Comparison of ENCODE assay signal across 26 cellular contexts in genomic region chr16:72763927-72764628, GRCh38.
DNase-seq lines count a peak whose midpoint lies in the region; ATAC-seq and TF ChIP-seq lines count a peak whose summit lies in the region.
"Had no signal": no experiment of that assay in that cellular context is flagged by ENCODE, and none has a peak within 500 bp of the region (broad histone marks: within the 10 kb centered on the region; RNA-seq: fewer than 3 reads in every experiment).

No MANE protein-coding gene starts in this region.

- no peaks in the 10 kb centered on the region for H4K20me1 ChIP-seq in SK-N-SH (ENCODE audit: insufficient read depth)

- intact Hi-C loops in uterus (cut with DNase I; ENCODE audit: low total_unique reads), result no loop called here

- TF ChIP-seq CTCF in SK-N-SH (IDR thresholded peaks at IDR 0.05), result no peak
- TF ChIP-seq CTCF in neural crest cell (conservative IDR thresholded peaks at IDR 0.05), result no peak
- no peak for TF ChIP-seq CTCF in glutamatergic neuron (IDR thresholded peaks at IDR 0.05; ENCODE audit: partially characterized antibody, unreplicated experiment)
- no peak for TF ChIP-seq CTCF in uterus (IDR thresholded peaks at IDR 0.05)

- H3K36me3 Mint-ChIP-seq in neural crest cell (ENCODE audit: low read depth) (peaks cover 5% of the 10 kb centered on the region), glutamatergic neuron (ENCODE audit: unreplicated experiment) (no peaks in the 10 kb centered on the region)
- H3K36me3 Mint-ChIP-seq: CD14-positive monocyte had no signal

- POLR2A ChIA-PET in SK-N-SH (lab: Yijun Ruan, JAX), result no interaction called here

- 0 out of 2 replicates have a peak overlapping the region, but pooled peaks have one; percentile 17 for H2AFZ ChIP-seq in SK-N-SH (ENCODE audit: low read depth)

- H3K27ac Mint-ChIP-seq in neural crest cell (ENCODE audit: unreplicated experiment) (peak overlapping the region; percentile 72), glutamatergic neuron (ENCODE audit: unreplicated experiment) (no peak overlapping the region)
- H3K27ac Mint-ChIP-seq: activated CD4-positive, alpha-beta T cell treated with anti-CD3 and anti-CD28 coated beads for 36 hours; CD14-positive monocyte; natural killer cell treated with Interleukin-12 subunit alpha and Interleukin-12 subunit beta and Interleukin-15 and Interleukin-18, amount 100 ng/mL, for 72 hours had no signal

- H3K9ac ChIP-seq in SK-N-SH, result no peak overlapping the region

- H3F3A ChIP-seq in SK-N-SH (replicated peaks; ENCODE audit: insufficient read depth), result no peaks in the 10 kb centered on the region

- CTCF ChIA-PET in SK-N-SH (lab: Yijun Ruan, JAX), result no interaction called here

- H3K9me2 ChIP-seq in SK-N-SH, result no peaks in the 10 kb centered on the region

- peak in 1 of 2 experiments; percentile 73; a peak in 2 of 4 replicates for TF ChIP-seq EP300 in SK-N-SH (IDR thresholded peaks at IDR 0.05; ENCODE audit: borderline replicate concordance in 1 of 2, low read depth in 1 of 2, low read length in 1 of 2)

- no peak overlapping the region for H3K4me2 ChIP-seq in SK-N-SH

- no peak for TF ChIP-seq RAD21 in SK-N-SH (IDR thresholded peaks at IDR 0.05; ENCODE audit: low read length)

- peak; percentile 90 for DNase-seq in DMS 273 (lab: John Stamatoyannopoulos, UW; ENCODE audit: unreplicated experiment)
- DNase-seq in SK-N-SH, result no peak
- no peak for DNase-seq in neural crest cell (ENCODE audit: low read depth, low spot score)
- DNase-seq in T-helper 1 cell, result no peak
- DNase-seq in glutamatergic neuron, result no peak
- no peak for DNase-seq in uterus
- no peak for DNase-seq in NCI-H2196 (lab: John Stamatoyannopoulos, UW; ENCODE audit: unreplicated experiment)
- DNase-seq: activated CD4-positive, alpha-beta T cell treated with anti-CD3 and anti-CD28 coated beads for 36 hours; activated naive CD4-positive, alpha-beta T cell treated with anti-CD3 and anti-CD28 coated beads, Interleukin-2, amount 50 U/mL, for 16 hours; activated T-cell treated with anti-CD3 and anti-CD28 coated beads, Interleukin-2, amount 50 U/mL, for 48 hours; aorta; dorsolateral prefrontal cortex; head of caudate nucleus; left colon; MM.1S; NCI-H2029; NCI-H526; substantia nigra had no signal

- H3K4me3 ChIP-seq in SK-N-SH (ENCODE audit: low read depth in 2 of 2, low read length in 1 of 2), result no peak overlapping the region
- H3K4me3 ChIP-seq in uterus, result no peak overlapping the region
- H3K4me3 ChIP-seq: dorsolateral prefrontal cortex, K562, vagina had no signal

- no peak for TF ChIP-seq POLR2A in uterus (IDR thresholded peaks at IDR 0.05)

- H3K36me3 ChIP-seq in SK-N-SH (replicated peaks in 1 of 2; ENCODE audit: control insufficient read depth in 1 of 2, insufficient read depth in 2 of 2, low read length in 1 of 2) (no peaks in the 10 kb centered on the region), uterus (no peaks in the 10 kb centered on the region)
- H3K36me3 ChIP-seq: vagina had no signal

- H3K4me1 ChIP-seq in SK-N-SH (ENCODE audit: control insufficient read depth in 1 of 2, insufficient read depth in 2 of 2, low read depth in 1 of 2, low read length in 1 of 2) (peaks cover 0 to 20% of the 10 kb centered on the region in 2 experiments; a peak in 3 of 4 replicates), uterus (no peaks in the 10 kb centered on the region)
- H3K4me1 ChIP-seq: vagina had no signal

- H3K4me1 Mint-ChIP-seq in neural crest cell (peaks cover 25% of the 10 kb centered on the region), glutamatergic neuron (ENCODE audit: low read depth, unreplicated experiment) (no peaks in the 10 kb centered on the region)
- H3K4me1 Mint-ChIP-seq: central memory CD8-positive, alpha-beta T cell had no signal

- H3K4me3 Mint-ChIP-seq in neural crest cell (no peak overlapping the region), glutamatergic neuron (ENCODE audit: unreplicated experiment) (no peak overlapping the region)
- H3K4me3 Mint-ChIP-seq: activated CD4-positive, alpha-beta T cell treated with anti-CD3 and anti-CD28 coated beads for 36 hours; CD14-positive monocyte; central memory CD8-positive, alpha-beta T cell; natural killer cell treated with Interleukin-12 subunit alpha and Interleukin-12 subunit beta and Interleukin-15 and Interleukin-18, amount 100 ng/mL, for 72 hours had no signal

- H3K27me3 Mint-ChIP-seq in neural crest cell (ENCODE audit: low read depth) (no peaks in the 10 kb centered on the region), glutamatergic neuron (ENCODE audit: unreplicated experiment) (no peaks in the 10 kb centered on the region)
- H3K27me3 Mint-ChIP-seq: central memory CD8-positive, alpha-beta T cell had no signal

- peak; percentile 62 for ATAC-seq in HG02678 (IDR thresholded peaks at IDR 0.05; ENCODE audit: unreplicated experiment)
- ATAC-seq: activated CD4-positive, alpha-beta T cell treated with anti-CD3 and anti-CD28 coated beads for 36 hours; HCT116; K562; left colon; natural killer cell treated with Interleukin-12 subunit alpha and Interleukin-12 subunit beta and Interleukin-15 and Interleukin-18, amount 100 ng/mL, for 72 hours; Right ventricle myocardium inferior had no signal

- H3K27ac ChIP-seq in SK-N-SH (ENCODE audit: low read depth in 2 of 2, low read length in 1 of 2) (peak overlapping the region in 1 of 2 experiments; percentile 67; a peak in 2 of 4 replicates), uterus (no peak overlapping the region)
- H3K27ac ChIP-seq: dorsolateral prefrontal cortex, vagina had no signal

- no peaks in the 10 kb centered on the region for H3K79me2 ChIP-seq in SK-N-SH (ENCODE audit: insufficient read depth)

- WGBS in SK-N-SH (ENCODE audit: low lambda C conversion rate), result 27% methylated on average over 8 of the region's 8 CpGs

- no peaks in the 10 kb centered on the region for H3K9me3 Mint-ChIP-seq in neural crest cell
- H3K9me3 Mint-ChIP-seq in glutamatergic neuron (ENCODE audit: unreplicated experiment), result no peaks in the 10 kb centered on the region
- H3K9me3 Mint-ChIP-seq: central memory CD8-positive, alpha-beta T cell; natural killer cell treated with Interleukin-12 subunit alpha and Interleukin-12 subunit beta and Interleukin-15 and Interleukin-18, amount 100 ng/mL, for 72 hours had no signal

- H3K27me3 ChIP-seq in SK-N-SH (ENCODE audit: insufficient read depth) (no peaks in the 10 kb centered on the region), uterus (no peaks in the 10 kb centered on the region)
- H3K27me3 ChIP-seq: dorsolateral prefrontal cortex, vagina had no signal

- H3K9me3 ChIP-seq in SK-N-SH, result no peaks in the 10 kb centered on the region
- no peaks in the 10 kb centered on the region for H3K9me3 ChIP-seq in uterus
- H3K9me3 ChIP-seq: vagina had no signal

TF ChIP-seq in SK-N-SH, 30 proteins besides CTCF, POLR2A, EP300 and RAD21:
- TF ChIP-seq YY1 (IDR thresholded peaks at IDR 0.05; ENCODE audit: low read depth) (no peak), TCF12 (IDR thresholded peaks at IDR 0.05) (peak; percentile 67), GATA2 (CRISPR knock-in tag; IDR thresholded peaks at IDR 0.05) (no peak), JUND (IDR thresholded peaks at IDR 0.05) (0 out of 2 replicates have a peak, but pooled peaks have one; percentile 6), PBX3 (IDR thresholded peaks at IDR 0.05) (peak; percentile 51; the same call in 1 of the 2 replicates)
